In genomic region chr22:33746501-33746928, GRCh38 we compare ENCODE assay signal across 16 cellular contexts.
DNase-seq lines count a peak whose midpoint lies in the region; ATAC-seq and TF ChIP-seq lines count a peak whose summit lies in the region.
"Had no signal": no experiment of that assay in that cellular context is flagged by ENCODE, and none has a peak within 500 bp of the region (broad histone marks: within the 10 kb centered on the region; RNA-seq: fewer than 3 reads in every experiment).

No MANE protein-coding gene starts in this region.

- WGBS in hepatocyte (ENCODE audit: low lambda C conversion rate, missing lambda C conversion rate) = 72% methylated on average over 3 of the region's 3 CpGs
- WGBS in lung, 2 donors = 65 to 81% methylated on average over 3 of the region's 3 CpGs

- no peak overlapping the region for H2AFZ ChIP-seq in hepatocyte
- H2AFZ ChIP-seq: GM23338 had no signal

- H3K9me2 ChIP-seq in hepatocyte (replicated peaks; ENCODE audit: insufficient read depth) = no peaks in the 10 kb centered on the region

- H3K9me3 ChIP-seq in left ventricle myocardium inferior (replicated peaks) (no peaks in the 10 kb centered on the region), hepatocyte (ENCODE audit: low read depth) (no peaks in the 10 kb centered on the region), lung (ENCODE audit: control insufficient read depth in 2 of 2, insufficient read depth in 1 of 2, low read length in 1 of 2) (no peaks in the 10 kb centered on the region), upper lobe of right lung (no peaks in the 10 kb centered on the region)

- intact Hi-C loops in Right ventricle myocardium superior (cut with DNase I) = loop anchor here (10.0 kb wide), 1 partner anchor 52 kb away; no protein-coding TSS in a partner anchor
- intact Hi-C loops in left ventricle myocardium inferior (cut with micrococcal nuclease) = no loop called here
- intact Hi-C loops in upper lobe of right lung (cut with DNase I) = no loop called here

- no peak overlapping the region for H3K4me3 ChIP-seq in left ventricle myocardium inferior
- H3K4me3 ChIP-seq in hepatocyte = no peak overlapping the region
- H3K4me3 ChIP-seq in lung = no peak overlapping the region
- no peak overlapping the region for H3K4me3 ChIP-seq in upper lobe of right lung
- H3K4me3 ChIP-seq: GM23338 had no signal

- DNase-seq in Right ventricle myocardium superior (no peak), left ventricle myocardium inferior (no peak), hepatocyte (ENCODE audit: low spot score) (peak; percentile 26), lung (ENCODE audit: low spot score) (peak; percentile 63), upper lobe of right lung (peak; percentile 69), NOMO-1 treated with DMSO at 0.1 percent for 48 hours (lab: John Stamatoyannopoulos, UW; ENCODE audit: unreplicated experiment) (no peak)
- no peak for DNase-seq in activated naive CD4-positive, alpha-beta T cell treated with anti-CD3 and anti-CD28 coated beads, Interleukin-2, amount 50 U/mL, for 16 hours
- no peak for DNase-seq in NK-92 treated with Interleukin-12 subunit alpha and Interleukin-12 subunit beta, amount 100 ng/mL, for 24 hours (lab: John Stamatoyannopoulos, UW)
- DNase-seq: 8988T, DMS153, KBM-7, NCI-H1105 treated with DMSO at 0.1 percent for 48 hours, NCI-H1694 treated with DMSO at 0.1 percent for 48 hours, RPMI8226 had no signal

- H3K4me2 ChIP-seq in hepatocyte = peak overlapping the region; percentile 54
- H3K4me2 ChIP-seq: GM23338 had no signal

- H3K27ac ChIP-seq in left ventricle myocardium inferior (replicated peaks) (no peak overlapping the region), hepatocyte (peak overlapping the region; percentile 9), lung (ENCODE audit: low read depth in 1 of 2, low read length in 1 of 2) (no peak overlapping the region), upper lobe of right lung (no peak overlapping the region)

- H3K4me1 ChIP-seq in left ventricle myocardium inferior (peaks cover 49% of the 10 kb centered on the region), hepatocyte (ENCODE audit: insufficient read depth) (peaks cover 8% of the 10 kb centered on the region), lung (ENCODE audit: control insufficient read depth in 2 of 2, insufficient read depth in 2 of 2, low read length in 2 of 2) (peaks cover 0 to 13% of the 10 kb centered on the region in 2 donors), upper lobe of right lung (no peaks in the 10 kb centered on the region)

- peak; percentile 37 for ATAC-seq in Right ventricle myocardium superior (ENCODE audit: poor library complexity)
- ATAC-seq in lung (ENCODE audit: insufficient read depth, low FRiP score) = peak; percentile 48
- ATAC-seq in upper lobe of right lung = peak; percentile 81
- ATAC-seq: GM23338, HCT116 had no signal

- H4K20me1 ChIP-seq in hepatocyte (ENCODE audit: insufficient read depth, poor library complexity, severe bottlenecking) = no peaks in the 10 kb centered on the region

- peaks cover 34% of the 10 kb centered on the region for H3K79me2 ChIP-seq in hepatocyte

- no peaks in the 10 kb centered on the region for H3K27me3 ChIP-seq in left ventricle myocardium inferior (ENCODE audit: low read depth)
- H3K27me3 ChIP-seq in hepatocyte = no peaks in the 10 kb centered on the region
- H3K27me3 ChIP-seq in lung (ENCODE audit: control insufficient read depth, insufficient read depth) = no peaks in the 10 kb centered on the region
- H3K27me3 ChIP-seq in upper lobe of right lung = no peaks in the 10 kb centered on the region

- TF ChIP-seq CTCF in left ventricle myocardium inferior (IDR thresholded peaks at IDR 0.05; ENCODE audit: borderline replicate concordance) (no peak), hepatocyte (IDR thresholded peaks at IDR 0.05; ENCODE audit: poor library complexity) (no peak), lung (IDR thresholded peaks at IDR 0.05; ENCODE audit: control extremely low read depth, extremely low read depth) (no peak), upper lobe of right lung (IDR thresholded peaks at IDR 0.05) (no peak)

- H3K36me3 ChIP-seq in left ventricle myocardium inferior (peaks cover 11% of the 10 kb centered on the region), hepatocyte (replicated peaks; ENCODE audit: insufficient read depth, low read depth) (no peaks in the 10 kb centered on the region), lung (ENCODE audit: control insufficient read depth in 2 of 2, insufficient read depth in 2 of 2, low read length in 2 of 2) (no peaks in the 10 kb centered on the region), upper lobe of right lung (no peaks in the 10 kb centered on the region)

Comparison
In these comparisons a context has a peak if more than half of its experiments do, and no peak if none do; other contexts are left out.
1. DNase-seq: peak in hepatocyte (single experiment), lung (single experiment) and upper lobe of right lung (single experiment); none in Right ventricle myocardium superior (single experiment), left ventricle myocardium inferior (single experiment), activated naive CD4-positive, alpha-beta T cell treated with anti-CD3 and anti-CD28 coated beads, Interleukin-2, amount 50 U/mL, for 16 hours (single experiment), NK-92 treated with Interleukin-12 subunit alpha and Interleukin-12 subunit beta, amount 100 ng/mL, for 24 hours (single experiment) and NOMO-1 treated with DMSO at 0.1 percent for 48 hours (single experiment).
2. Peak in every context shown above with its lines, with median percentiles within 50 percentile points of each other: ATAC-seq.